19 cellular contexts compared by ENCODE assay signal in genomic region chr12:7403466-7403865, GRCh38. TPM values are rescaled to one million over a fixed set of nuclear protein-coding genes. Genes with fewer than 3 reads are reported as not detected.
A peak's percentile ranks its signal among the peaks of the same experiment; 100 is the strongest.
DNase-seq lines count a peak whose midpoint lies in the region; FAIRE-seq and TF ChIP-seq lines count a peak whose summit lies in the region.
"Had no signal": no experiment of that assay in that cellular context is flagged by ENCODE, and none has a peak within 500 bp of the region (broad histone marks: within the 10 kb centered on the region; RNA-seq: fewer than 3 reads in every experiment).

No MANE protein-coding gene starts in this region.

- no peak overlapping the region for H3K4ac ChIP-seq in H1 (replicated peaks; ENCODE audit: insufficient read length, low read depth, low read length)

- peaks cover 6% of the 10 kb centered on the region for H3K27me3 ChIP-seq in GM23248 (replicated peaks; ENCODE audit: insufficient read depth)
- H3K27me3 ChIP-seq in H1 (replicated peaks in 1 of 4; ENCODE audit: control insufficient read depth in 3 of 4, extremely low read depth in 1 of 4, insufficient read depth in 3 of 4, low read length in 3 of 4) = no peaks in the 10 kb centered on the region
- no peaks in the 10 kb centered on the region for H3K27me3 ChIP-seq in osteoblast (ENCODE audit: insufficient read depth, low read length)
- H3K27me3 ChIP-seq in dorsolateral prefrontal cortex = peaks cover 0 to 15% (median 0%) of the 10 kb centered on the region in 45 donors

- no peak overlapping the region for H4K91ac ChIP-seq in H1 (replicated peaks; ENCODE audit: insufficient read length, low read length)

- H3K27ac ChIP-seq in GM23248 (no peak overlapping the region), H1 (ENCODE audit: low read depth, low read length) (no peak overlapping the region), osteoblast (ENCODE audit: low read depth, low read length) (no peak overlapping the region), dorsolateral prefrontal cortex (no peak overlapping the region)
- H3K27ac ChIP-seq: HL-60, KMS-11 had no signal

- POLR2A ChIA-PET in H1 (lab: Charles Lee; ENCODE audit: partially characterized antibody) = no interaction called here

- H3K79me1 ChIP-seq in H1 (ENCODE audit: low read depth, low read length) = no peaks in the 10 kb centered on the region

- H3K9me3 ChIP-seq in GM23248 (ENCODE audit: low read depth) = no peaks in the 10 kb centered on the region
- no peaks in the 10 kb centered on the region for H3K9me3 ChIP-seq in H1 (ENCODE audit: insufficient read depth in 2 of 2, low read depth in 1 of 2, low read length in 1 of 2)
- H3K9me3 ChIP-seq in osteoblast (ENCODE audit: low read depth, low read length) = no peaks in the 10 kb centered on the region

- no peak for TF ChIP-seq POLR2A in H1 (IDR thresholded peaks at IDR 0.05; ENCODE audit: control extremely low read depth in 1 of 2, low read depth in 2 of 2, low read length in 2 of 2)

- no peaks in the 10 kb centered on the region for H3K9me2 ChIP-seq in GM23248 (ENCODE audit: insufficient read depth)

- no peak overlapping the region for H3K18ac ChIP-seq in H1 (ENCODE audit: extremely low read depth, low read length)

- H2BK120ac ChIP-seq in H1 (replicated peaks; ENCODE audit: low read depth, low read length) = no peak overlapping the region

- intact Hi-C loops in posterior vena cava (cut with DNase I) = no loop called here
- intact Hi-C loops in dorsolateral prefrontal cortex (cut with DNase I) = no loop called here

- in situ Hi-C loops in GM23248 (cut with MboI) = no loop called here

- H3K4me1 ChIP-seq in GM23248 (ENCODE audit: insufficient read depth) (no peaks in the 10 kb centered on the region), H1 (replicated peaks in 1 of 4; ENCODE audit: control insufficient read depth in 3 of 4, insufficient read depth in 4 of 4, low read length in 3 of 4) (no peaks in the 10 kb centered on the region), osteoblast (ENCODE audit: insufficient read depth, low read length) (no peaks in the 10 kb centered on the region)

- H3F3A ChIP-seq in GM23248 (ENCODE audit: insufficient read depth) = no peaks in the 10 kb centered on the region

- no peaks in the 10 kb centered on the region for H3K36me3 ChIP-seq in GM23248 (ENCODE audit: low read depth)
- no peaks in the 10 kb centered on the region for H3K36me3 ChIP-seq in H1 (ENCODE audit: control insufficient read depth in 2 of 4, insufficient read depth in 4 of 4, low read length in 3 of 4)
- no peaks in the 10 kb centered on the region for H3K36me3 ChIP-seq in osteoblast (ENCODE audit: insufficient read depth, low read length)

- no peak overlapping the region for H2BK12ac ChIP-seq in H1 (ENCODE audit: low read depth, low read length)

- CTCF ChIA-PET in H1 (lab: Charles Lee; ENCODE audit: partially characterized antibody) = interaction anchor here (0.7 kb wide), 1 partner anchor 53 kb away, joined by 3 read pairs; no protein-coding TSS in a partner anchor

- peak; percentile 1 for DNase-seq in GM23248
- peak; percentile 68 for DNase-seq in LHCN-M2 (ENCODE audit: low read depth)
- no peak for DNase-seq in H1 (ENCODE audit: low read depth in 1 of 2, low spot score in 2 of 2)
- peak; percentile 36 for DNase-seq in osteoblast (ENCODE audit: insufficient read length, low spot score, missing footprints)
- DNase-seq in posterior vena cava (ENCODE audit: low spot score) = no peak
- no peak for DNase-seq in activated T-cell treated with anti-CD3 and anti-CD28 coated beads, Interleukin-2, amount 50 U/mL, for 48 hours
- DNase-seq in dorsolateral prefrontal cortex = no peak
- DNase-seq: AML-193, COR-L47, DMS153, HCEC 1CT, MM.1S, NCI-H1092 treated with DMSO at 0.1 percent for 48 hours, NCI-H2081 treated with DMSO at 0.1 percent for 48 hours, NCI-H510A treated with DMSO at 0.1 percent for 48 hours, NCI-H82, Right ventricle myocardium superior had no signal

- no peak overlapping the region for H2BK5ac ChIP-seq in H1 (ENCODE audit: low read depth, low read length)

- no peak overlapping the region for H2BK20ac ChIP-seq in H1 (ENCODE audit: low read length)

- H4K5ac ChIP-seq in H1 (ENCODE audit: insufficient read length, low read depth, low read length) = no peak overlapping the region

- H3K23ac ChIP-seq in H1 (ENCODE audit: insufficient read length) = no peak overlapping the region

- H3K4me2 ChIP-seq in GM23248 (ENCODE audit: unreplicated experiment) = no peak overlapping the region
- H3K4me2 ChIP-seq in H1 (ENCODE audit: insufficient read depth in 1 of 2, low read depth in 2 of 2, low read length in 2 of 2) = no peak overlapping the region
- H3K4me2 ChIP-seq in osteoblast (ENCODE audit: insufficient read depth, low read length) = no peak overlapping the region
- H3K4me2 ChIP-seq: KMS-11 had no signal

- H3K14ac ChIP-seq in H1 (ENCODE audit: insufficient read length) = no peak overlapping the region

- no peak overlapping the region for H3K56ac ChIP-seq in H1 (replicated peaks; ENCODE audit: insufficient read length, low read depth, low read length)

- H2BK15ac ChIP-seq in H1 (ENCODE audit: low read length) = no peak overlapping the region

- no peaks in the 10 kb centered on the region for H3K79me2 ChIP-seq in GM23248 (ENCODE audit: insufficient read depth)
- H3K79me2 ChIP-seq in H1 (ENCODE audit: control insufficient read depth in 1 of 2, insufficient read depth in 2 of 2, low read length in 2 of 2) = no peaks in the 10 kb centered on the region
- H3K79me2 ChIP-seq in osteoblast (ENCODE audit: insufficient read depth, low read length) = no peaks in the 10 kb centered on the region

- 54 to 59% methylated on average over 7 of the region's 7 CpGs for WGBS in GM23248 (ENCODE audit: low coverage in 1 of 2, low lambda C conversion rate in 2 of 2, missing lambda C conversion rate in 2 of 2), 2 experiments
- 89% methylated on average over 7 of the region's 7 CpGs; no CpG with 5 or more reads in 1 of the 2 experiments for WGBS in H1 (ENCODE audit: extremely low coverage in 1 of 2, insufficient coverage in 1 of 2, insufficient read length in 1 of 2, insufficient replicate concordance in 2 of 2, low coverage in 1 of 2, low lambda C conversion rate in 2 of 2, missing lambda C conversion rate in 1 of 2), 2 experiments

- no peak overlapping the region for H4K8ac ChIP-seq in H1 (ENCODE audit: extremely low read depth, insufficient read depth, low read length)

- peak; percentile 19 for FAIRE-seq in H1 (lab: Jason Lieb, UNC)

- H4K20me1 ChIP-seq in GM23248 (ENCODE audit: insufficient read depth) (no peaks in the 10 kb centered on the region), H1 (replicated peaks in 1 of 2; ENCODE audit: control insufficient read depth in 1 of 2, insufficient read depth in 2 of 2, low read length in 2 of 2) (no peaks in the 10 kb centered on the region), osteoblast (ENCODE audit: insufficient read depth, low read length) (no peaks in the 10 kb centered on the region)

- H2AK5ac ChIP-seq in H1 (ENCODE audit: low read depth, low read length) = no peak overlapping the region

- H3K23me2 ChIP-seq in H1 (ENCODE audit: low read depth, low read length) = no peaks in the 10 kb centered on the region

- TF ChIP-seq RAD21 in H1 (IDR thresholded peaks at IDR 0.05 in 1 of 2, conservative IDR thresholded peaks at IDR 0.05 in 1 of 2; ENCODE audit: low read depth in 2 of 2, low read length in 2 of 2) = no peak

- H2AFZ ChIP-seq in GM23248 = no peak overlapping the region
- H2AFZ ChIP-seq in H1 (ENCODE audit: low read length) = peak overlapping the region; percentile 54
- H2AFZ ChIP-seq in osteoblast (ENCODE audit: low read length) = no peak overlapping the region

- H3K9ac ChIP-seq in GM23248 = no peak overlapping the region
- H3K9ac ChIP-seq in H1 (replicated peaks in 1 of 4; ENCODE audit: extremely low read depth in 1 of 4, low read depth in 3 of 4, low read length in 3 of 4) = no peak overlapping the region
- H3K9ac ChIP-seq: KMS-11 had no signal

- no peak for TF ChIP-seq EP300 in H1 (IDR thresholded peaks at IDR 0.05; ENCODE audit: borderline replicate concordance in 1 of 2, low read depth in 2 of 2, low read length in 2 of 2)

- no peak for TF ChIP-seq CTCF in H1 (IDR thresholded peaks at IDR 0.05; ENCODE audit: control extremely low read depth in 1 of 3, insufficient read depth in 1 of 3, low read depth in 1 of 3, low read length in 3 of 3)
- TF ChIP-seq CTCF in osteoblast (IDR thresholded peaks at IDR 0.05; ENCODE audit: extremely low read depth, low read depth, low read length) = no peak
- TF ChIP-seq CTCF in dorsolateral prefrontal cortex (IDR thresholded peaks at IDR 0.05 in 54 of 56, conservative IDR thresholded peaks at IDR 0.05 in 2 of 56; ENCODE audit: low read depth in 1 of 56, partially characterized antibody in 56 of 56) = no peak

- H3K4me3 ChIP-seq in GM23248 = no peak overlapping the region
- no peak overlapping the region for H3K4me3 ChIP-seq in H1 (ENCODE audit: extremely low read depth in 1 of 4, insufficient read depth in 2 of 4, low read depth in 3 of 4, low read length in 4 of 4)
- H3K4me3 ChIP-seq in osteoblast (ENCODE audit: insufficient read depth, low read length) = no peak overlapping the region
- H3K4me3 ChIP-seq in dorsolateral prefrontal cortex = peak overlapping the region in 1 of 59 donors; percentile 11

TF ChIP-seq in H1, 55 proteins besides CTCF, POLR2A, EP300 and RAD21 (continues in another document):
- TF ChIP-seq SAP30 (IDR thresholded peaks at IDR 0.05; ENCODE audit: insufficient read depth, insufficient replicate concordance, low read length) (no peak), SP1 (IDR thresholded peaks at IDR 0.05; ENCODE audit: low read depth, low read length) (no peak), SIN3A (conservative IDR thresholded peaks at IDR 0.05 in 1 of 2, IDR thresholded peaks at IDR 0.05 in 1 of 2; ENCODE audit: low read depth in 1 of 2, low read length in 2 of 2) (no peak), MAFK (IDR thresholded peaks at IDR 0.05; ENCODE audit: low read depth, low read length) (no peak)

RNA-seq across cellular contexts. Expression of gene CD163L1, which starts 40.5 kb away (rescaled TPM):
- total RNA-seq in GM23248 (2014; rRNA removed; shearing (Covaris generic)) = 0.43 TPM in 1 of 2 replicates, not detected in the other
- 1.9 and 2.5 TPM in 2 replicates for polyA plus RNA-seq in GM23248 (2016; fragmentation: Nextera tagmentation; extraction: Ambion mirVana)
- 3.7 and 11.2 TPM in 2 replicates for total RNA-seq in LHCN-M2 (2014; rRNA removed)
- polyA plus RNA-seq in LHCN-M2 (2012) = 4.3 TPM
- 0.22 and 0.92 TPM in 2 replicates for total RNA-seq in H1 (2021; fragmentation: NEBNext Ultra II Directional; extraction: Animal tissue kit (Norgen Biotek cat#: 25700))
- 0.03 and 0.11 TPM in 2 replicates for polyA plus RNA-seq in H1 (2011; rRNA removed)
- 0.06 TPM for polyA plus RNA-seq in H1 (2011; cell fraction: cytosol; rRNA removed)
- polyA plus RNA-seq in H1 (2011; cell fraction: nucleus; rRNA removed) = 0.14 TPM
- polyA plus RNA-seq in H1 (2012, experiment 1 of 2) = 0.10 to 0.42 TPM (median 0.21 TPM) in 4 replicates
- not detected for polyA plus RNA-seq in H1 (2012, experiment 2 of 2)
- 0.02 TPM for polyA plus RNA-seq in H1 (2013, experiment 1 of 2)
- polyA plus RNA-seq in H1 (2013, experiment 2 of 2) = 0.02 TPM
- polyA minus RNA-seq in H1 (2011; rRNA and poly(A)+ RNA removed) = 0.06 and 0.51 TPM in 2 replicates
- polyA minus RNA-seq in H1 (2011; cell fraction: cytosol; rRNA and poly(A)+ RNA removed) = not detected
- polyA minus RNA-seq in H1 (2011; cell fraction: nucleus; rRNA and poly(A)+ RNA removed) = 0.40 TPM
- under 0.01 and 0.88 TPM in 2 replicates for total RNA-seq in osteoblast
- total RNA-seq in posterior vena cava = 10 to 100 TPM in 1 of 2 donors, 1 to 10 TPM in 1; 7.7 to 10.5 TPM
- 10 to 100 TPM in 16 of 120 experiments, 1 to 10 TPM in 104; 2.6 to 18.3 (median 6.3) TPM for total RNA-seq in dorsolateral prefrontal cortex

Comparison
In these comparisons a context has a peak if more than half of its experiments do, and no peak if none do; other contexts are left out.
1. DNase-seq: peak in GM23248 (single experiment), LHCN-M2 (single experiment) and osteoblast (single experiment); none in H1 (0 of 2), posterior vena cava (single experiment), activated T-cell treated with anti-CD3 and anti-CD28 coated beads, Interleukin-2, amount 50 U/mL, for 48 hours (0 of 2) and dorsolateral prefrontal cortex (0 of 10).